17 cellular contexts compared by ENCODE assay signal in genomic region chr3:171129827-171130226, GRCh38.
DNase-seq lines count a peak whose midpoint lies in the region; ATAC-seq and TF ChIP-seq lines count a peak whose summit lies in the region.
"Had no signal": no experiment of that assay in that cellular context is flagged by ENCODE, and none has a peak within 500 bp of the region (broad histone marks: within the 10 kb centered on the region; RNA-seq: fewer than 3 reads in every experiment).

No MANE protein-coding gene starts in this region.

- no peak for TF ChIP-seq RAD21 in HCT116 (IDR thresholded peaks at IDR 0.05; ENCODE audit: low read depth)

- peaks cover 49% of the 10 kb centered on the region for H3K4me1 ChIP-seq in ACC112 (ENCODE audit: control insufficient read depth, insufficient read depth, low read length, unreplicated experiment)
- H3K4me1 ChIP-seq in HCT116 (ENCODE audit: control insufficient read depth in 1 of 2, insufficient read depth in 2 of 2, low read length in 2 of 2): peaks cover 0 to 21% of the 10 kb centered on the region in 2 experiments; a peak in 1 of 4 replicates
- H3K4me1 ChIP-seq in colonic mucosa: no peaks in the 10 kb centered on the region
- H3K4me1 ChIP-seq: thyroid gland had no signal

- no peaks in the 10 kb centered on the region for H3K9me3 Mint-ChIP-seq in activated CD4-positive, alpha-beta memory T cell treated with anti-CD3 and anti-CD28 coated beads, Interleukin-2, amount 10 ng/mL, durations not matched to agents 7 days and 5 days
- H3K9me3 Mint-ChIP-seq in natural killer cell: no peaks in the 10 kb centered on the region
- H3K9me3 Mint-ChIP-seq: activated naive CD4-positive, alpha-beta T cell treated with anti-CD3 and anti-CD28 coated beads, Interleukin-2, amount 50 U/mL, for 24 hours; central memory CD8-positive, alpha-beta T cell; naive thymus-derived CD8-positive, alpha-beta T cell had no signal

- no peaks in the 10 kb centered on the region for H4K20me1 ChIP-seq in HCT116 (ENCODE audit: insufficient read depth)

- RAD21 ChIA-PET in HCT116 (lab: Charles Lee; ENCODE audit: low non-redundant PET in 1 of 2, low total read pairs in 2 of 2, uncharacterized antibody in 2 of 2, unreplicated experiment in 2 of 2): no interaction called here

- H3K9me2 ChIP-seq in HCT116 (ENCODE audit: insufficient read depth): no peaks in the 10 kb centered on the region

- TF ChIP-seq CTCF in HCT116 (IDR thresholded peaks at IDR 0.05 in 2 of 3, conservative IDR thresholded peaks at IDR 0.05 in 1 of 3; ENCODE audit: borderline replicate concordance in 1 of 3, insufficient read depth in 1 of 3, low read depth in 2 of 3, low read length in 2 of 3) (no peak), natural killer cell (IDR thresholded peaks at IDR 0.05) (no peak), colonic mucosa (IDR thresholded peaks at IDR 0.05) (no peak)

- H3K27ac ChIP-seq in ACC112 (ENCODE audit: low read depth, low read length): peak overlapping the region; percentile 26; the same call in 1 of the 2 replicates
- H3K27ac ChIP-seq in HCT116 (ENCODE audit: low read depth, low read length): no peak overlapping the region
- H3K27ac ChIP-seq in angular gyrus (ENCODE audit: low read depth, low read length): peak overlapping the region; percentile 85
- H3K27ac ChIP-seq in colonic mucosa: no peak overlapping the region
- H3K27ac ChIP-seq: thyroid gland had no signal

- H3K27me3 Mint-ChIP-seq in activated CD4-positive, alpha-beta memory T cell treated with anti-CD3 and anti-CD28 coated beads, Interleukin-2, amount 10 ng/mL, durations not matched to agents 7 days and 5 days: no peaks in the 10 kb centered on the region
- H3K27me3 Mint-ChIP-seq in natural killer cell (ENCODE audit: low read depth in 2 of 2): no peaks in the 10 kb centered on the region
- H3K27me3 Mint-ChIP-seq: activated naive CD4-positive, alpha-beta T cell treated with anti-CD3 and anti-CD28 coated beads, Interleukin-2, amount 50 U/mL, for 24 hours; central memory CD8-positive, alpha-beta T cell; naive thymus-derived CD8-positive, alpha-beta T cell had no signal

- no peak for TF ChIP-seq POLR2A in HCT116 (IDR thresholded peaks at IDR 0.05; ENCODE audit: borderline replicate concordance, extremely low read depth, insufficient read depth, insufficient read length)

- CTCF ChIA-PET in HCT116 (lab: Charles Lee): no interaction called here
- CTCF ChIA-PET in activated CD4-positive, alpha-beta memory T cell treated with anti-CD3 and anti-CD28 coated beads, Interleukin-2, amount 10 ng/mL, durations not matched to agents 7 days and 5 days (lab: Charles Lee): no interaction called here

- peaks cover 9% of the 10 kb centered on the region for H3K4me1 Mint-ChIP-seq in activated CD4-positive, alpha-beta memory T cell treated with anti-CD3 and anti-CD28 coated beads, Interleukin-2, amount 10 ng/mL, durations not matched to agents 7 days and 5 days
- H3K4me1 Mint-ChIP-seq in natural killer cell: peaks cover 0 to 11% of the 10 kb centered on the region in 2 donors
- H3K4me1 Mint-ChIP-seq: activated naive CD4-positive, alpha-beta T cell treated with anti-CD3 and anti-CD28 coated beads, Interleukin-2, amount 50 U/mL, for 24 hours had no signal

- H3K9ac ChIP-seq in HCT116 (ENCODE audit: low read length) (no peak overlapping the region), colonic mucosa (ENCODE audit: low read depth in 2 of 2, low read length in 2 of 2) (no peak overlapping the region)

- no peak overlapping the region; the same call in 1 of the 2 replicates for H3K4me2 ChIP-seq in HCT116 (ENCODE audit: low read length)

- intact Hi-C loops in HCT116 (cut with micrococcal nuclease) (no loop called here), natural killer cell (cut with micrococcal nuclease) (no loop called here), colonic mucosa (cut with DNase I) (no loop called here)

- H3K4me3 Mint-ChIP-seq in activated CD4-positive, alpha-beta memory T cell treated with anti-CD3 and anti-CD28 coated beads, Interleukin-2, amount 10 ng/mL, durations not matched to agents 7 days and 5 days: no peak overlapping the region
- no peak overlapping the region for H3K4me3 Mint-ChIP-seq in natural killer cell
- H3K4me3 Mint-ChIP-seq: activated naive CD4-positive, alpha-beta T cell treated with anti-CD3 and anti-CD28 coated beads, Interleukin-2, amount 50 U/mL, for 24 hours; central memory CD8-positive, alpha-beta T cell; naive thymus-derived CD8-positive, alpha-beta T cell had no signal

- ATAC-seq in HCT116 (peak; percentile 58; the same call in 1 of the 2 replicates), natural killer cell (no peak)
- ATAC-seq: left colon; naive thymus-derived CD8-positive, alpha-beta T cell had no signal

- H3K79me2 ChIP-seq in ACC112 (ENCODE audit: control insufficient read depth, insufficient read depth, low read length, unreplicated experiment) (no peaks in the 10 kb centered on the region), HCT116 (ENCODE audit: insufficient read depth, low read length) (no peaks in the 10 kb centered on the region)

- H3K36me3 Mint-ChIP-seq in activated CD4-positive, alpha-beta memory T cell treated with anti-CD3 and anti-CD28 coated beads, Interleukin-2, amount 10 ng/mL, durations not matched to agents 7 days and 5 days (ENCODE audit: low read depth): peaks cover 57% of the 10 kb centered on the region
- peaks cover 17% of the 10 kb centered on the region for H3K36me3 Mint-ChIP-seq in natural killer cell

- H3K9me3 ChIP-seq in HCT116 (ENCODE audit: control insufficient read depth in 1 of 2, insufficient read depth in 1 of 2, low read depth in 1 of 2, low read length in 2 of 2) (no peaks in the 10 kb centered on the region), colonic mucosa (no peaks in the 10 kb centered on the region)
- H3K9me3 ChIP-seq: thyroid gland had no signal

- H3K36me3 ChIP-seq in ACC112 (ENCODE audit: insufficient read depth, low read length) (no peaks in the 10 kb centered on the region), HCT116 (ENCODE audit: control insufficient read depth in 1 of 2, insufficient read depth in 2 of 2, low read length in 2 of 2) (no peaks in the 10 kb centered on the region), colonic mucosa (no peaks in the 10 kb centered on the region)
- H3K36me3 ChIP-seq: thyroid gland had no signal

- H3K27me3 ChIP-seq in ACC112 (ENCODE audit: insufficient read depth, low read length) (no peaks in the 10 kb centered on the region), HCT116 (ENCODE audit: insufficient read depth, low read length) (no peaks in the 10 kb centered on the region), colonic mucosa (no peaks in the 10 kb centered on the region)
- H3K27me3 ChIP-seq: thyroid gland had no signal

- DNase-seq in HCT116 (ENCODE audit: low read depth, low spot score): no peak
- DNase-seq in glomerular visceral epithelial cell (ENCODE audit: extremely low spot score): peak; percentile 29
- no peak for DNase-seq in activated CD4-positive, alpha-beta memory T cell treated with anti-CD3 and anti-CD28 coated beads, Interleukin-2, amount 10 ng/mL, durations not matched to agents 7 days and 5 days
- no peak for DNase-seq in natural killer cell
- no peak for DNase-seq in colonic mucosa
- DNase-seq in H4 (ENCODE audit: low spot score): no peak
- DNase-seq: activated CD8-positive, alpha-beta memory T cell treated with anti-CD3 and anti-CD28 coated beads, Interleukin-2, amount 50 U/mL, for 48 hours; left colon; naive thymus-derived CD8-positive, alpha-beta T cell; NCI-H1930; retina; T-helper 2 cell; thyroid gland had no signal

- H2AFZ ChIP-seq in ACC112 (ENCODE audit: low read length, unreplicated experiment): peak overlapping the region; percentile 21
- no peak overlapping the region for H2AFZ ChIP-seq in HCT116 (ENCODE audit: low read depth, low read length, poor library complexity, severe bottlenecking)

- no peak overlapping the region for H3K27ac Mint-ChIP-seq in activated CD4-positive, alpha-beta memory T cell treated with anti-CD3 and anti-CD28 coated beads, Interleukin-2, amount 10 ng/mL, durations not matched to agents 7 days and 5 days
- H3K27ac Mint-ChIP-seq in natural killer cell: peak overlapping the region in 1 of 2 donors; percentile 37
- H3K27ac Mint-ChIP-seq: activated naive CD4-positive, alpha-beta T cell treated with anti-CD3 and anti-CD28 coated beads, Interleukin-2, amount 50 U/mL, for 24 hours had no signal

- POLR2A ChIA-PET in HCT116 (lab: Charles Lee): no interaction called here
- POLR2A ChIA-PET in activated CD4-positive, alpha-beta memory T cell treated with anti-CD3 and anti-CD28 coated beads, Interleukin-2, amount 10 ng/mL, durations not matched to agents 7 days and 5 days (lab: Charles Lee): no interaction called here

- H3K4me3 ChIP-seq in ACC112 (ENCODE audit: low read depth, low read length) (no peak overlapping the region; the same call in 1 of the 2 replicates), HCT116 (replicated peaks in 1 of 2; ENCODE audit: low read depth in 1 of 2, low read length in 2 of 2) (no peak overlapping the region), colonic mucosa (no peak overlapping the region)
- H3K4me3 ChIP-seq: thyroid gland had no signal

- no TSS peak for BruUV-seq in HCT116 (replicated peaks; lab: Mats Ljungman, UMichigan)

TF ChIP-seq in HCT116, 20 proteins besides CTCF, POLR2A, EP300 and RAD21 (continues in another document):
- TF ChIP-seq ZBTB33 (IDR thresholded peaks at IDR 0.05; ENCODE audit: extremely low read depth, insufficient replicate concordance, low read length) (no peak), CEBPB (IDR thresholded peaks at IDR 0.05; ENCODE audit: low read depth) (no peak), SP1 (IDR thresholded peaks at IDR 0.05; ENCODE audit: low read depth) (no peak), ELF1 (IDR thresholded peaks at IDR 0.05; ENCODE audit: borderline replicate concordance, low read depth) (no peak), ZNF274 (IDR thresholded peaks at IDR 0.05; ENCODE audit: low read depth, low read length) (no peak), CBX3 (IDR thresholded peaks at IDR 0.05; ENCODE audit: low read depth) (no peak), YY1 (IDR thresholded peaks at IDR 0.05; ENCODE audit: extremely low read depth, insufficient replicate concordance, low read depth, low read length) (no peak)

Comparison
In these comparisons a context has a peak if more than half of its experiments do, and no peak if none do; other contexts are left out.
1. H3K27ac ChIP-seq: peak in ACC112 (single experiment) and angular gyrus (single experiment); none in HCT116 (single experiment) and colonic mucosa (single experiment).